In the genomic region with DNA sequence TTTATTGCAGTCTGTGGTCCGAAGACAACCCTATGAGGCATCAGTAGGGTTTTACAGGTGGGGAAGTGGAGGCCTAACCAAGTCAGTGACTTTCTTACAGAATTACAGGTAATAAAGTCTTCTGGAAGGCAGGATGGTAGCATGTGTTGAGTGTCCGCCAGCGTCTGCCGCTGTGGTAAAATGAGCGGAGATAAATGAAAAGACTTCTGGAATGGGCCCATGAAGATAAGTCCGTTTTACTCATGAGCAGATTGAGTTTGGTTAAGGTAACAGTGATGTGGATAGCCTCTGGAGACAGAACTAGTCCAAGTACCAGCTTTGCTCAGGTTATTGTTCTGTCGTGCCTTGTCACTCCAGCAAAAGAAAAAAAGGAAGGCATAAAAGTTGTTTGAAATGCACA, we compare ENCODE assay signal across 8 cellular contexts. TPM values are rescaled to one million over a fixed set of nuclear protein-coding genes. Genes with fewer than 3 reads are reported as not detected.
DNase-seq lines count a peak whose midpoint lies in the region; ATAC-seq and TF ChIP-seq lines count a peak whose summit lies in the region.

No MANE protein-coding gene starts in this region.

- 84 to 86% methylated on average over 7 of the region's 7 CpGs for WGBS in mesodermal cell (ENCODE audit: insufficient coverage in 2 of 2), 2 experiments

- intact Hi-C loops in left ventricle myocardium inferior (cut with micrococcal nuclease): no loop called here
- intact Hi-C loops in Right ventricle myocardium inferior (cut with DNase I): loop anchor here (5.0 kb wide), 2 partner anchors 46 to 209 kb away; partner anchors contain the start of gene TASOR2
- intact Hi-C loops in MCF 10A (cut with micrococcal nuclease): no loop called here
- intact Hi-C loops in vagina (cut with DNase I): no loop called here

- H3K4me3 ChIP-seq in left ventricle myocardium inferior (peak overlapping the region; percentile 90), mesodermal cell (ENCODE audit: extremely low read depth, insufficient read depth, low read length, poor library complexity, severe bottlenecking) (peak overlapping the region; percentile 87), vagina (peak overlapping the region; percentile 96 to 97)

- no peak for TF ChIP-seq POLR2A in vagina (IDR thresholded peaks at IDR 0.05)

- POLR2A ChIA-PET in MCF 10A (lab: Yijun Ruan, JAX): interaction anchor here (0.7 to 6.6 kb wide), 22 partner anchors 9 to 796 kb away, joined by 3 to 118 read pairs (median 5); partner anchors contain the start of genes AKR1C3, GDI2, IL15RA and TASOR2

- peak overlapping the region; percentile 49 for H3K27ac Mint-ChIP-seq in MCF 10A (ENCODE audit: low read depth, unreplicated experiment)

- H3K27ac ChIP-seq in left ventricle myocardium inferior (replicated peaks) (peak overlapping the region; percentile 93), mesodermal cell (ENCODE audit: low read depth, low read length, severe bottlenecking) (no peak overlapping the region), vagina (peak overlapping the region; percentile 84)

- H3K27me3 Mint-ChIP-seq in MCF 10A (ENCODE audit: insufficient read depth, unreplicated experiment): no peaks in the 10 kb centered on the region

- DNase-seq in left ventricle myocardium inferior (no peak), Right ventricle myocardium inferior (ENCODE audit: missing footprints) (no peak), MCF 10A (ENCODE audit: unreplicated experiment) (peak; percentile 1), vagina (ENCODE audit: extremely low spot score in 2 of 2) (no peak), Kasumi-1 (lab: John Stamatoyannopoulos, UW) (no peak), EL (no peak)

- peaks cover 35% of the 10 kb centered on the region for H3K4me1 Mint-ChIP-seq in MCF 10A (ENCODE audit: insufficient read depth, unreplicated experiment)

- H3K27me3 ChIP-seq in left ventricle myocardium inferior (ENCODE audit: low read depth) (no peaks in the 10 kb centered on the region), vagina (no peaks in the 10 kb centered on the region)

- H3K36me3 ChIP-seq in left ventricle myocardium inferior: peaks cover 31% of the 10 kb centered on the region
- peaks cover 40% of the 10 kb centered on the region for H3K36me3 ChIP-seq in mesodermal cell (ENCODE audit: control insufficient read depth, insufficient read depth, low read length)
- peaks cover 0 to 25% of the 10 kb centered on the region in 2 donors for H3K36me3 ChIP-seq in vagina

- peak overlapping the region; percentile 80 for H3K4me3 Mint-ChIP-seq in MCF 10A (ENCODE audit: unreplicated experiment)

- H3K4me1 ChIP-seq in left ventricle myocardium inferior (peaks cover 76% of the 10 kb centered on the region), mesodermal cell (ENCODE audit: control insufficient read depth, insufficient read depth, low read length, poor library complexity, severe bottlenecking) (peaks cover 19% of the 10 kb centered on the region), vagina (peaks cover 49% of the 10 kb centered on the region)

- no TSS peak for BruUV-seq in MCF 10A (replicated peaks; lab: Mats Ljungman, UMichigan)

- H3K9me3 ChIP-seq in left ventricle myocardium inferior (replicated peaks) (no peaks in the 10 kb centered on the region), mesodermal cell (ENCODE audit: control insufficient read depth, low read length) (no peaks in the 10 kb centered on the region), vagina (no peaks in the 10 kb centered on the region)

- ATAC-seq in Right ventricle myocardium inferior: no peak
- no peak for ATAC-seq in GM18909 (IDR thresholded peaks at IDR 0.05; ENCODE audit: poor library complexity, unreplicated experiment)

- H3K9me3 Mint-ChIP-seq in MCF 10A (ENCODE audit: unreplicated experiment): no peaks in the 10 kb centered on the region

- peaks cover 32% of the 10 kb centered on the region for H3K36me3 Mint-ChIP-seq in MCF 10A (ENCODE audit: insufficient read depth, unreplicated experiment)

- CTCF ChIA-PET in MCF 10A (lab: Yijun Ruan, JAX): interaction anchor here (0.5 to 3.9 kb wide), 7 partner anchors 11 to 1667 kb away, joined by 3 to 16 read pairs (median 3); partner anchors contain the start of gene IL15RA

- TF ChIP-seq CTCF in left ventricle myocardium inferior (IDR thresholded peaks at IDR 0.05; ENCODE audit: borderline replicate concordance): no peak
- TF ChIP-seq CTCF in MCF 10A (IDR thresholded peaks at IDR 0.05; ENCODE audit: unreplicated experiment): no peak
- no peak for TF ChIP-seq CTCF in vagina (IDR thresholded peaks at IDR 0.05)

RNA-seq across cellular contexts. Expression of gene FBH1, which starts 1.0 kb away (rescaled TPM):
- total RNA-seq in left ventricle myocardium inferior: 75.5 TPM
- 78.1 TPM for total RNA-seq in Right ventricle myocardium inferior
- 61.8 and 70.5 TPM in 2 replicates for total RNA-seq in MCF 10A (2022)
- 49.8 TPM for polyA plus RNA-seq in mesodermal cell (2013, experiment 1 of 2)
- polyA plus RNA-seq in mesodermal cell (2013, experiment 2 of 2): 46.3 TPM
- 108 TPM for total RNA-seq in vagina

RNA-seq across cellular contexts. Expression of gene ANKRD16, which starts 1.3 kb away (rescaled TPM):
- total RNA-seq in left ventricle myocardium inferior (2.3 TPM), Right ventricle myocardium inferior (2.5 TPM), MCF 10A (2022) (9.9 and 10.6 TPM in 2 replicates), vagina (17.7 TPM)
- 3.7 TPM for polyA plus RNA-seq in mesodermal cell (2013, experiment 1 of 2)
- polyA plus RNA-seq in mesodermal cell (2013, experiment 2 of 2): 3.8 TPM
